ENCODE assay signal across 14 cellular contexts in genomic region chr4:98565646-98566403, GRCh38.
DNase-seq lines count a peak whose midpoint lies in the region; ATAC-seq, FAIRE-seq and TF ChIP-seq lines count a peak whose summit lies in the region.
"Had no signal": no experiment of that assay in that cellular context is flagged by ENCODE, and none has a peak within 500 bp of the region (broad histone marks: within the 10 kb centered on the region; RNA-seq: fewer than 3 reads in every experiment).

No MANE protein-coding gene starts in this region.

- DNase-seq in D721Med (ENCODE audit: insufficient read length, low spot score) (no peak), NCI-H1417 (lab: John Stamatoyannopoulos, UW) (peak in 2 of 3 experiments; percentile 23 to 79), fibroblast of the aortic adventitia (ENCODE audit: low read depth) (peak; percentile 22), osteocyte (ENCODE audit: extremely low spot score, unreplicated experiment) (no peak), hepatic stellate cell (ENCODE audit: low spot score) (no peak), OCI-M1 (lab: John Stamatoyannopoulos, UW) (no peak)
- DNase-seq: activated gamma-delta T cell, brain microvascular endothelial cell, DMS79, heart right ventricle had no signal

- H3K27ac Mint-ChIP-seq in osteocyte (ENCODE audit: unreplicated experiment): peak overlapping the region; percentile 59

- H3K4me3 Mint-ChIP-seq in osteocyte (ENCODE audit: unreplicated experiment): no peak overlapping the region

- no peak for TF ChIP-seq CTCF in D721Med (IDR thresholded peaks at IDR 0.05; ENCODE audit: insufficient read depth, missing control alignments)
- no peak for TF ChIP-seq CTCF in fibroblast of the aortic adventitia (IDR thresholded peaks at IDR 0.05; ENCODE audit: insufficient read depth, low read length)
- no peak for TF ChIP-seq CTCF in osteocyte (IDR thresholded peaks at IDR 0.05)

- H3K27me3 Mint-ChIP-seq in osteocyte (ENCODE audit: unreplicated experiment): no peaks in the 10 kb centered on the region

- peak; percentile 67 for FAIRE-seq in D721Med (lab: Jason Lieb, UNC)
- FAIRE-seq: GM19239 had no signal

- no peak for ATAC-seq in GM18867 (IDR thresholded peaks at IDR 0.05; ENCODE audit: unreplicated experiment)
- no peak for ATAC-seq in HG03280 (IDR thresholded peaks at IDR 0.05; ENCODE audit: unreplicated experiment)
- ATAC-seq: left lobe of liver had no signal

- H3K36me3 Mint-ChIP-seq in osteocyte (ENCODE audit: unreplicated experiment): peaks cover 2% of the 10 kb centered on the region

- no peak overlapping the region for H3K4me3 ChIP-seq in fibroblast of the aortic adventitia (ENCODE audit: low read depth, low read length)
- H3K4me3 ChIP-seq: heart right ventricle had no signal

- H3K9me3 Mint-ChIP-seq in osteocyte (ENCODE audit: unreplicated experiment): no peaks in the 10 kb centered on the region

- peaks cover 69% of the 10 kb centered on the region for H3K4me1 Mint-ChIP-seq in osteocyte (ENCODE audit: unreplicated experiment)

Comparison
In these comparisons a context has a peak if more than half of its experiments do, and no peak if none do; other contexts are left out.
1. DNase-seq: peak in NCI-H1417 (2 of 3) and fibroblast of the aortic adventitia (single experiment); none in D721Med (single experiment), osteocyte (single experiment), hepatic stellate cell (single experiment) and OCI-M1 (single experiment).